In genomic region chr2:99708231-99708630, GRCh38 we compare ENCODE assay signal across 1 cellular context.
TF ChIP-seq lines count a peak whose summit lies in the region.

No MANE protein-coding gene starts in this region.

TF ChIP-seq in GM23338, 12 proteins besides CTCF, POLR2A, EP300 and RAD21 (continued from another document):
- TF ChIP-seq REST (IDR thresholded peaks at IDR 0.05; ENCODE audit: unreplicated experiment) (no peak), ZNF462 (CRISPR knock-in tag; IDR thresholded peaks at IDR 0.05) (no peak), NANOG (IDR thresholded peaks at IDR 0.05; ENCODE audit: borderline replicate concordance) (no peak), CREB1 (CRISPR knock-in tag; IDR thresholded peaks at IDR 0.05; ENCODE audit: low read depth) (no peak)
